In genomic region chr4:159108124-159108523, GRCh38 we compare ENCODE assay signal across 18 cellular contexts. TPM values are rescaled to one million over a fixed set of nuclear protein-coding genes. Genes with fewer than 3 reads are reported as not detected.
DNase-seq lines count a peak whose midpoint lies in the region; ATAC-seq, FAIRE-seq and TF ChIP-seq lines count a peak whose summit lies in the region.
"Had no signal": no experiment of that assay in that cellular context is flagged by ENCODE, and none has a peak within 500 bp of the region (broad histone marks: within the 10 kb centered on the region; RNA-seq: fewer than 3 reads in every experiment).

No MANE protein-coding gene starts in this region.

- H3K27me3 ChIP-seq in left ventricle myocardium inferior (ENCODE audit: low read depth) (no peaks in the 10 kb centered on the region), right cardiac atrium (ENCODE audit: control insufficient read depth, insufficient read depth) (no peaks in the 10 kb centered on the region), suprapubic skin (no peaks in the 10 kb centered on the region)
- H3K27me3 ChIP-seq: Peyer's patch had no signal

- H3K4me3 ChIP-seq in left ventricle myocardium inferior (peak overlapping the region; percentile 96), right cardiac atrium (ENCODE audit: low read length) (no peak overlapping the region), suprapubic skin (no peak overlapping the region)
- H3K4me3 ChIP-seq: Peyer's patch had no signal

- H3K27ac Mint-ChIP-seq in activated naive CD8-positive, alpha-beta T cell = peak overlapping the region; percentile 75
- H3K27ac Mint-ChIP-seq: IgD-negative memory B cell had no signal

- TF ChIP-seq EP300 in suprapubic skin (IDR thresholded peaks at IDR 0.05) = no peak

- H3K4me1 ChIP-seq in left ventricle myocardium inferior (peaks cover 86% of the 10 kb centered on the region), right cardiac atrium (ENCODE audit: control insufficient read depth, insufficient read depth, low read length) (peaks cover 4% of the 10 kb centered on the region), suprapubic skin (peaks cover 34% of the 10 kb centered on the region)

- H3K36me3 ChIP-seq in left ventricle myocardium inferior (no peaks in the 10 kb centered on the region), suprapubic skin (no peaks in the 10 kb centered on the region)
- H3K36me3 ChIP-seq: Peyer's patch had no signal

- DNase-seq in left ventricle myocardium inferior (no peak), right cardiac atrium (no peak), superior temporal gyrus (ENCODE audit: extremely low spot score) (peak; percentile 13), suprapubic skin (ENCODE audit: low spot score in 2 of 2) (no peak), NCI-H226 (no peak)
- DNase-seq: DMS 273 treated with DMSO at 0.1 percent for 48 hours, GF-D8, NCI-H187 treated with DMSO at 0.1 percent for 48 hours, NCI-H446 treated with DMSO at 0.1 percent for 48 hours, NCI-H774, Peyer's patch, Right ventricle myocardium superior had no signal

- H3K4me3 Mint-ChIP-seq in activated naive CD8-positive, alpha-beta T cell = no peak overlapping the region

- FAIRE-seq in endometrium (lab: Jason Lieb, UNC) = peak; percentile 48
- FAIRE-seq: H54 had no signal

- H3K27ac ChIP-seq in left ventricle myocardium inferior (replicated peaks) (no peak overlapping the region), right cardiac atrium (ENCODE audit: low read length) (no peak overlapping the region), suprapubic skin (no peak overlapping the region)
- H3K27ac ChIP-seq: C4-2B, Peyer's patch had no signal

- no peak for TF ChIP-seq POLR2A in suprapubic skin (IDR thresholded peaks at IDR 0.05)

- ATAC-seq in right cardiac atrium = no peak
- ATAC-seq in HG03457 (IDR thresholded peaks at IDR 0.05; ENCODE audit: unreplicated experiment) = no peak

- TF ChIP-seq CTCF in left ventricle myocardium inferior (IDR thresholded peaks at IDR 0.05; ENCODE audit: borderline replicate concordance) (no peak), suprapubic skin (IDR thresholded peaks at IDR 0.05) (no peak)

- peaks cover 4% of the 10 kb centered on the region for H3K9me3 Mint-ChIP-seq in activated naive CD8-positive, alpha-beta T cell (ENCODE audit: low read depth)
- H3K9me3 Mint-ChIP-seq: IgD-negative memory B cell had no signal

- no peaks in the 10 kb centered on the region for H3K9me3 ChIP-seq in left ventricle myocardium inferior (replicated peaks)
- no peaks in the 10 kb centered on the region for H3K9me3 ChIP-seq in right cardiac atrium (ENCODE audit: control insufficient read depth, low read length)
- H3K9me3 ChIP-seq in suprapubic skin = no peaks in the 10 kb centered on the region
- H3K9me3 ChIP-seq: Peyer's patch had no signal

- 35% methylated on average over 3 of the region's 3 CpGs for WGBS in right cardiac atrium
- WGBS in suprapubic skin = 46% methylated on average over 3 of the region's 3 CpGs

- H3K4me1 Mint-ChIP-seq in activated naive CD8-positive, alpha-beta T cell (ENCODE audit: low read depth) = peaks cover 48% of the 10 kb centered on the region

- intact Hi-C loops in left ventricle myocardium inferior (cut with micrococcal nuclease) (loop anchor here (10.0 kb wide), 1 partner anchor 47 kb away; no protein-coding TSS in a partner anchor), right cardiac atrium (cut with DNase I) (loop anchor here in 2 of 4 donors (10.0 kb wide), 2 partner anchors 47 to 67 kb away; no protein-coding TSS in a partner anchor)

- H3K36me3 Mint-ChIP-seq in activated naive CD8-positive, alpha-beta T cell = peaks cover 3% of the 10 kb centered on the region

- no peaks in the 10 kb centered on the region for H3K27me3 Mint-ChIP-seq in activated naive CD8-positive, alpha-beta T cell
- H3K27me3 Mint-ChIP-seq: IgD-negative memory B cell had no signal

RNA-seq across cellular contexts. Expression of gene RAPGEF2, which starts 5.2 kb away (rescaled TPM):
- total RNA-seq in left ventricle myocardium inferior (51.5 TPM), right cardiac atrium (10 to 100 TPM; 35.7 to 38.6 (median 38.2) TPM), suprapubic skin (10 to 100 TPM; 31.3 to 62.4 (median 43.5) TPM)
- 10.6 TPM for polyA plus RNA-seq in right cardiac atrium
